ENCODE assay signal across 8 cellular contexts in the genomic region with DNA sequence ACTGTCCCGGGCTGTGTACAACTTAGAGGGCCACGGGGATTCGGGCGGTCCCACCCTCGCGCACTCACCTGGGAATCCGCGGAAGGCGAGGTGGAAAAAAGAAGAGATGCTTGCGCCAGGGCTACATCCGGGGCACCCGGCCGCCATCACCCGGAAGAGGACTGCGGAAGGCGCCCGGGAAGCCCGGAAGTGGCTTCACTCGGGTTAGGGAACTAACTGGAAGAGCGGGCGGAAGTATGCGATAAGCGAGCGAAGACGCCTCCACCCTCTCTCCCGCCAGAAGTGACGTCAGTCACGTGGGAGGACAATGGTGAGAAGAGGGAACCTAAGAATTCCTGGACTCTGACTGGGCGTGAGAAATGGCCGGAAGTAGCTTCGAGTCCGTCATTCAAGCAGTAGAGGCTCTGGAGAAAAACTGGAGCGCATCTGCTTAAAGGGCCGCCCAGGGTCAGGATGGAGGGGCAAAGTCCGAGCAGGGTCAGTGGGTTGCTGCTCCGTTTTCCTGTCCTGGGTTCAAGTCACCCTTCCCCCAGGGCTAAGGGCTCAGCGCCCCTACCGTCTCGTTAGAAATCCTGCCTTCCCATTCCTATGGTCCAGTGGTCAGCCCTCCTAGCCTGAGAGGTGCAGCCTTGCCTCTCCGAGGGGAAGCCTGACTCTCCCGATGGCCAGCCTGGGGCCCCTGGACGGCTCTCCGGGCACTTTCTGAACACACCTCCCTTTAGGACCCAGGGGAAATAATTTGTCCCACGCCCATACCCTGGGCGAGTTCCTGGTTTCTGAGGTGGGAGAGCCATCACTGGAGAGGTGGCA. TPM values are rescaled to one million over a fixed set of nuclear protein-coding genes. Genes with fewer than 3 reads are reported as not detected.
DNase-seq lines count a peak whose midpoint lies in the region; ATAC-seq and TF ChIP-seq lines count a peak whose summit lies in the region.

Gene CD2BP2, minus strand, starts transcription at position 165 of the 810 bp plus-strand sequence. CDS start 627 bp downstream, outside the sequence.

- H3K27me3 ChIP-seq in left ventricle myocardium inferior (ENCODE audit: low read depth), result no peaks in the 10 kb centered on the region
- H3K27me3 ChIP-seq in upper lobe of left lung, result no peaks in the 10 kb centered on the region

- peak in 2 of 4 donors; percentile 59 to 75 for TF ChIP-seq EP300 in upper lobe of left lung (IDR thresholded peaks at IDR 0.05)

- DNase-seq in NCI-H187 (lab: John Stamatoyannopoulos, UW) (peak; percentile 74 to 86), left ventricle myocardium inferior (peak; percentile 95), posterior vena cava (ENCODE audit: low spot score) (peak; percentile 99), upper lobe of left lung (peak; percentile 95 to 97)

- ATAC-seq in HG02870 (IDR thresholded peaks at IDR 0.05; ENCODE audit: unreplicated experiment) (peak; percentile 65), upper lobe of left lung (ENCODE audit: low FRiP score in 2 of 2) (peak; percentile 93 to 95)

- H3K27ac ChIP-seq in angular gyrus (ENCODE audit: low read depth, low read length) (peak within 1 kb of the TSS; percentile 92), left ventricle myocardium inferior (replicated peaks) (peak within 1 kb of the TSS; percentile 95), upper lobe of left lung (peak within 1 kb of the TSS; percentile 93 to 97 (median 96))

- H3K36me3 ChIP-seq in left ventricle myocardium inferior (peaks cover 65% of the 10 kb centered on the region), upper lobe of left lung (peaks cover 25 to 72% (median 62%) of the 10 kb centered on the region in 4 donors)

- H3K4me1 ChIP-seq in left ventricle myocardium inferior, result peaks cover 57% of the 10 kb centered on the region
- H3K4me1 ChIP-seq in upper lobe of left lung, result peaks cover 42 to 58% (median 43%) of the 10 kb centered on the region in 4 donors

- TF ChIP-seq CTCF in GM12875 (IDR thresholded peaks at IDR 0.05; ENCODE audit: borderline replicate concordance, insufficient read depth, low read depth, low read length), result no peak
- no peak for TF ChIP-seq CTCF in left ventricle myocardium inferior (IDR thresholded peaks at IDR 0.05; ENCODE audit: borderline replicate concordance)
- TF ChIP-seq CTCF in upper lobe of left lung (IDR thresholded peaks at IDR 0.05), result no peak

- intact Hi-C loops in T-helper 2 cell treated with Interferon-gamma antibody and Interleukin-4, amounts not matched to agents 100 ng/mL and 5 ng/mL, for 36 hours (cut with micrococcal nuclease), result loop anchor here (1.0 to 5.0 kb wide), 3 partner anchors 15 to 52 kb away; partner anchors contain the start of genes TBC1D10B and ZNF771
- intact Hi-C loops in left ventricle myocardium inferior (cut with micrococcal nuclease) (no loop called here), posterior vena cava (cut with DNase I) (no loop called here)

- H3K9me3 ChIP-seq in left ventricle myocardium inferior (replicated peaks) (no peaks in the 10 kb centered on the region), upper lobe of left lung (no peaks in the 10 kb centered on the region)

- 1 to 2% methylated on average over 37 to 43 of the region's 45 CpGs for WGBS in upper lobe of left lung, 2 donors

- TF ChIP-seq POLR2A in upper lobe of left lung (IDR thresholded peaks at IDR 0.05), result peak in 3 of 4 donors; percentile 33 to 76 (median 58)

- H3K4me3 ChIP-seq in GM12875 (ENCODE audit: low read depth, low read length) (peak within 1 kb of the TSS; percentile 77), left ventricle myocardium inferior (peak within 1 kb of the TSS; percentile 93), upper lobe of left lung (peak within 1 kb of the TSS; percentile 66 to 99 (median 82))

RNA-seq across cellular contexts. Expression of gene CD2BP2, which starts in this region (rescaled TPM):
- 70.8 and 75.8 TPM in 2 replicates for total RNA-seq in T-helper 2 cell treated with Interferon-gamma antibody and Interleukin-4, amounts not matched to agents 100 ng/mL and 5 ng/mL, for 36 hours
- total RNA-seq in left ventricle myocardium inferior (29.8 TPM), posterior vena cava (10 to 100 TPM; 47.9 to 54.2 TPM), upper lobe of left lung (10 to 100 TPM; 24.2 to 63.7 (median 38.8) TPM)

Comparison
In these comparisons a context has a peak if more than half of its experiments do, and no peak if none do; other contexts are left out.
1. Peak in every context shown above with its lines: DNase-seq, ATAC-seq, H3K4me3 ChIP-seq and H3K27ac ChIP-seq.